9 cellular contexts compared by ENCODE assay signal in genomic region chr7:73830872-73831655, GRCh38. TPM values are rescaled to one million over a fixed set of nuclear protein-coding genes. Genes with fewer than 3 reads are reported as not detected.
DNase-seq lines count a peak whose midpoint lies in the region; ATAC-seq and TF ChIP-seq lines count a peak whose summit lies in the region.
"Had no signal": no experiment of that assay in that cellular context is flagged by ENCODE, and none has a peak within 500 bp of the region (broad histone marks: within the 10 kb centered on the region; RNA-seq: fewer than 3 reads in every experiment).

Gene CLDN4, plus strand, starts transcription at chr7:73830996. Its CDS starts 206 bp downstream, at chr7:73831202.

- H3K27ac Mint-ChIP-seq in WTC11: peak within 1 kb of the TSS; percentile 99

- no peaks in the 10 kb centered on the region for H3K9me3 Mint-ChIP-seq in WTC11

- peak within 1 kb of the TSS; percentile 74 for H3K4me3 Mint-ChIP-seq in WTC11

- POLR2A ChIA-PET in WTC11 (lab: Charles Lee): interaction anchor here (0.6 to 5.7 kb wide), 7 partner anchors 11 to 90 kb away, joined by 3 to 91 read pairs (median 9); partner anchors contain the start of genes ABHD11 and METTL27

- H3K36me3 Mint-ChIP-seq in WTC11: peaks cover 5% of the 10 kb centered on the region

- TF ChIP-seq CTCF in WTC11 (IDR thresholded peaks at IDR 0.05): no peak

- ATAC-seq in WTC11: peak; percentile 14
- no peak for ATAC-seq in GM19467 (IDR thresholded peaks at IDR 0.05; ENCODE audit: unreplicated experiment)

- DNase-seq in NCI-H1694 (lab: John Stamatoyannopoulos, UW): peak; percentile 17
- no peak for DNase-seq in NCI-H1694 treated with DMSO at 0.1 percent for 48 hours (lab: John Stamatoyannopoulos, UW)
- peak; percentile 80 for DNase-seq in WTC11 (ENCODE audit: low spot score)
- peak; percentile 94 for DNase-seq in left kidney (ENCODE audit: low read depth, low spot score)
- peak; percentile 93 for DNase-seq in ureter (ENCODE audit: low spot score)
- no peak for DNase-seq in NCI-H446 treated with DMSO at 0.1 percent for 48 hours (lab: John Stamatoyannopoulos, UW)
- DNase-seq in activated CD4-positive, CD25-positive, alpha-beta regulatory T cell (lab: John Stamatoyannopoulos, UW): no peak

- CTCF ChIA-PET in WTC11 (lab: Charles Lee): interaction anchor here (7.9 kb wide), 1 partner anchor 10 kb away, joined by 68 read pairs; the partner anchor contains the start of gene METTL27

- peaks cover 72% of the 10 kb centered on the region for H3K4me1 Mint-ChIP-seq in WTC11

- H3K27me3 Mint-ChIP-seq in WTC11 (ENCODE audit: low read depth): no peaks in the 10 kb centered on the region; the same call in none of the 2 replicates

TF ChIP-seq in WTC11, 78 proteins besides CTCF, POLR2A, EP300 and RAD21 (continues in another document):
- no peak for TF ChIP-seq RELA (CRISPR knock-in tag; IDR thresholded peaks at IDR 0.05; ENCODE audit: borderline replicate concordance)
- TF ChIP-seq E2F4 (CRISPR knock-in tag; IDR thresholded peaks at IDR 0.05; ENCODE audit: borderline replicate concordance, low read depth): no peak
- TF ChIP-seq ETV6 (CRISPR knock-in tag; IDR thresholded peaks at IDR 0.05): no peak
- TF ChIP-seq RORB (CRISPR knock-in tag; IDR thresholded peaks at IDR 0.05): no peak
- TF ChIP-seq SOX15 (CRISPR knock-in tag; IDR thresholded peaks at IDR 0.05): no peak
- TF ChIP-seq GABPB1 (CRISPR knock-in tag; IDR thresholded peaks at IDR 0.05): peak; percentile 51; the same call in 1 of the 2 replicates
- no peak for TF ChIP-seq CBFB (CRISPR knock-in tag; IDR thresholded peaks at IDR 0.05; ENCODE audit: low read depth)
- no peak for TF ChIP-seq ZNF219 (CRISPR knock-in tag; IDR thresholded peaks at IDR 0.05; ENCODE audit: borderline replicate concordance)
- TF ChIP-seq MYBL2 (CRISPR knock-in tag; IDR thresholded peaks at IDR 0.05): no peak
- TF ChIP-seq JUN (CRISPR knock-in tag; IDR thresholded peaks at IDR 0.05): no peak
- no peak for TF ChIP-seq ATF6 (CRISPR knock-in tag; IDR thresholded peaks at IDR 0.05)
- TF ChIP-seq ZMAT4 (CRISPR knock-in tag; IDR thresholded peaks at IDR 0.05): no peak
- TF ChIP-seq ZNF121 (CRISPR knock-in tag; IDR thresholded peaks at IDR 0.05): peak; percentile 53; the same call in 1 of the 2 replicates
- no peak for TF ChIP-seq CREM (CRISPR knock-in tag; IDR thresholded peaks at IDR 0.05)
- TF ChIP-seq ZNF232 (CRISPR knock-in tag; IDR thresholded peaks at IDR 0.05): no peak; the same call in 1 of the 2 replicates
- no peak for TF ChIP-seq AR (CRISPR knock-in tag; IDR thresholded peaks at IDR 0.05)
- TF ChIP-seq IRF1 (CRISPR knock-in tag; IDR thresholded peaks at IDR 0.05): 0 out of 2 replicates have a peak, but pooled peaks have one; percentile 24
- no peak for TF ChIP-seq FOXP4 (CRISPR knock-in tag; IDR thresholded peaks at IDR 0.05)
- TF ChIP-seq TP53 (CRISPR knock-in tag; IDR thresholded peaks at IDR 0.05): 0 out of 2 replicates have a peak, but pooled peaks have one; percentile 15
- no peak for TF ChIP-seq E2F5 (CRISPR knock-in tag; IDR thresholded peaks at IDR 0.05)
- TF ChIP-seq GTF2I (CRISPR knock-in tag; conservative IDR thresholded peaks at IDR 0.05): no peak
- no peak for TF ChIP-seq NR2C2 (CRISPR knock-in tag; IDR thresholded peaks at IDR 0.05)
- TF ChIP-seq NFE2L1 (CRISPR knock-in tag; IDR thresholded peaks at IDR 0.05): no peak
- TF ChIP-seq ZNF263 (CRISPR knock-in tag; IDR thresholded peaks at IDR 0.05; ENCODE audit: low read depth): no peak
- TF ChIP-seq TEAD4 (CRISPR knock-in tag; IDR thresholded peaks at IDR 0.05): no peak
- 0 out of 2 replicates have a peak, but pooled peaks have one; percentile 57 for TF ChIP-seq SMAD3 (CRISPR knock-in tag; IDR thresholded peaks at IDR 0.05; ENCODE audit: borderline replicate concordance)
- no peak for TF ChIP-seq NFATC4 (CRISPR knock-in tag; IDR thresholded peaks at IDR 0.05)
- peak; percentile 53 for TF ChIP-seq MAX (CRISPR knock-in tag; IDR thresholded peaks at IDR 0.05)
- TF ChIP-seq GRHL2 (CRISPR knock-in tag; IDR thresholded peaks at IDR 0.05; ENCODE audit: insufficient replicate concordance, severe bottlenecking): no peak

RNA-seq across cellular contexts. Expression of gene CLDN4, which starts in this region (rescaled TPM):
- total RNA-seq in WTC11 (2021) (32.0 to 54.3 TPM (median 52.5 TPM) in 3 replicates), ureter (244 TPM)
- total RNA-seq: T-helper 1 cell treated with Interleukin-12 subunit alpha and Interleukin-12 subunit beta and Interleukin-4 antibody, amounts not matched to agents 30 ng/mL and 1 ng/mL, for 36 hours had no signal

Comparison
In these comparisons a context has a peak if more than half of its experiments do, and no peak if none do; other contexts are left out.
1. DNase-seq: peak in NCI-H1694 (single experiment), WTC11 (single experiment), left kidney (single experiment) and ureter (single experiment); none in NCI-H1694 treated with DMSO at 0.1 percent for 48 hours (single experiment), NCI-H446 treated with DMSO at 0.1 percent for 48 hours (single experiment) and activated CD4-positive, CD25-positive, alpha-beta regulatory T cell (0 of 4).